ENCODE assay signal across 8 cellular contexts in genomic region chrX:152941328-152942111, GRCh38. TPM values are rescaled to one million over a fixed set of nuclear protein-coding genes. Genes with fewer than 3 reads are reported as not detected.
DNase-seq lines count a peak whose midpoint lies in the region; ATAC-seq and TF ChIP-seq lines count a peak whose summit lies in the region.

No MANE protein-coding gene starts in this region.

- POLR2A ChIA-PET in CD8-positive, alpha-beta memory T cell (lab: Charles Lee) = interaction anchor here (0.7 to 1.2 kb wide), 6 partner anchors 17 to 1003 kb away, joined by 3 to 7 read pairs (median 5); partner anchors contain the start of genes RENBP and ZNF275
- POLR2A ChIA-PET in activated CD4-positive, alpha-beta memory T cell treated with anti-CD3 and anti-CD28 coated beads, Interleukin-2, amount 10 ng/mL, durations not matched to agents 7 days and 5 days (lab: Charles Lee) = interaction anchor here (0.6 to 1.8 kb wide), 9 partner anchors 9 to 565 kb away, joined by 3 to 7 read pairs (median 4); no protein-coding TSS in a partner anchor

- H3K27me3 Mint-ChIP-seq in CD8-positive, alpha-beta memory T cell = peaks cover 0 to 4% of the 10 kb centered on the region in 2 donors
- no peaks in the 10 kb centered on the region for H3K27me3 Mint-ChIP-seq in activated CD4-positive, alpha-beta memory T cell treated with anti-CD3 and anti-CD28 coated beads, Interleukin-2, amount 10 ng/mL, durations not matched to agents 7 days and 5 days

- H3K9me3 ChIP-seq in CD8-positive, alpha-beta memory T cell (ENCODE audit: low read length) = no peaks in the 10 kb centered on the region
- H3K9me3 ChIP-seq in duodenal mucosa (ENCODE audit: control insufficient read depth in 1 of 2, low read length in 2 of 2) = no peaks in the 10 kb centered on the region

- H3K9ac ChIP-seq in duodenal mucosa (ENCODE audit: low read depth in 1 of 2, low read length in 2 of 2) = peak overlapping the region; percentile 63 to 74

- peaks cover 8% of the 10 kb centered on the region for H3K4me1 ChIP-seq in CD8-positive, alpha-beta memory T cell (ENCODE audit: insufficient read depth, low read length)
- peaks cover 0 to 4% of the 10 kb centered on the region in 2 donors for H3K4me1 ChIP-seq in duodenal mucosa (ENCODE audit: control insufficient read depth in 1 of 2, insufficient read depth in 2 of 2, low read length in 2 of 2)

- no peaks in the 10 kb centered on the region for H3K36me3 ChIP-seq in CD8-positive, alpha-beta memory T cell (ENCODE audit: insufficient read depth, low read length)
- no peaks in the 10 kb centered on the region for H3K36me3 ChIP-seq in duodenal mucosa (ENCODE audit: control insufficient read depth in 1 of 2, insufficient read depth in 2 of 2, low read length in 2 of 2)

- DNase-seq in CD8-positive, alpha-beta memory T cell = peak; percentile 82 to 93 (median 89)
- DNase-seq in NCI-H774 (lab: John Stamatoyannopoulos, UW) (peak; percentile 95), lower leg skin (ENCODE audit: low spot score in 2 of 2) (peak; percentile 84 to 97)
- peak; percentile 92 for DNase-seq in activated CD4-positive, alpha-beta memory T cell treated with anti-CD3 and anti-CD28 coated beads, Interleukin-2, amount 10 ng/mL, durations not matched to agents 7 days and 5 days
- peak; percentile 78 to 82 for DNase-seq in stimulated activated CD4-positive, alpha-beta T cell treated with anti-CD3 and anti-CD28 coated beads, Interleukin-4, amount 100 ng/mL, for 48 hours (ENCODE audit: low read depth in 2 of 2)

- peak in 1 of 3 donors; percentile 55 for TF ChIP-seq CTCF in lower leg skin (IDR thresholded peaks at IDR 0.05)

- CTCF ChIA-PET in CD8-positive, alpha-beta memory T cell (lab: Charles Lee) = interaction anchor here (0.7 to 2.4 kb wide), 19 partner anchors 11 to 725 kb away, joined by 3 to 19 read pairs (median 4); partner anchors contain the start of gene HAUS7
- CTCF ChIA-PET in activated CD4-positive, alpha-beta memory T cell treated with anti-CD3 and anti-CD28 coated beads, Interleukin-2, amount 10 ng/mL, durations not matched to agents 7 days and 5 days (lab: Charles Lee) = interaction anchor here (0.8 to 3.4 kb wide), 18 partner anchors 9 to 727 kb away, joined by 3 to 23 read pairs (median 6); partner anchors contain the start of gene HAUS7

- no peak for TF ChIP-seq POLR2A in lower leg skin (IDR thresholded peaks at IDR 0.05)

- H3K4me3 ChIP-seq in CD8-positive, alpha-beta memory T cell (ENCODE audit: low read length) = peak overlapping the region; percentile 59
- H3K4me3 ChIP-seq in duodenal mucosa (ENCODE audit: low read depth in 1 of 2, low read length in 2 of 2) (peak overlapping the region; percentile 74 to 81), lower leg skin (ENCODE audit: low read depth, poor library complexity, severe bottlenecking) (no peak overlapping the region)

- no peaks in the 10 kb centered on the region for H3K27me3 ChIP-seq in CD8-positive, alpha-beta memory T cell (ENCODE audit: insufficient read depth, low read length, poor library complexity, severe bottlenecking)
- no peaks in the 10 kb centered on the region for H3K27me3 ChIP-seq in duodenal mucosa (ENCODE audit: control insufficient read depth in 1 of 2, insufficient read depth in 2 of 2, low read length in 2 of 2)

- ATAC-seq in GM19452 (IDR thresholded peaks at IDR 0.05; ENCODE audit: unreplicated experiment) (peak; percentile 98), HG03575 (IDR thresholded peaks at IDR 0.05; ENCODE audit: extremely low read depth, insufficient number of reproducible peaks, low FRiP score, unreplicated experiment) (peak; percentile 46)

- intact Hi-C loops in lower leg skin (cut with DNase I; ENCODE audit: low total_unique reads) = no loop called here

- H3K4me1 Mint-ChIP-seq in CD8-positive, alpha-beta memory T cell = peaks cover 6 to 9% (median 9%) of the 10 kb centered on the region in 3 donors
- peaks cover 12% of the 10 kb centered on the region for H3K4me1 Mint-ChIP-seq in activated CD4-positive, alpha-beta memory T cell treated with anti-CD3 and anti-CD28 coated beads, Interleukin-2, amount 10 ng/mL, durations not matched to agents 7 days and 5 days

- peaks cover 0 to 5% (median 0%) of the 10 kb centered on the region in 3 donors for H3K36me3 Mint-ChIP-seq in CD8-positive, alpha-beta memory T cell
- no peaks in the 10 kb centered on the region for H3K36me3 Mint-ChIP-seq in activated CD4-positive, alpha-beta memory T cell treated with anti-CD3 and anti-CD28 coated beads, Interleukin-2, amount 10 ng/mL, durations not matched to agents 7 days and 5 days (ENCODE audit: low read depth)

- WGBS in lower leg skin, 2 donors = 0 to 31% methylated on average over 12 to 68 of the region's 71 CpGs

- peak overlapping the region; percentile 76 to 89 (median 85) for H3K4me3 Mint-ChIP-seq in CD8-positive, alpha-beta memory T cell
- H3K4me3 Mint-ChIP-seq in activated CD4-positive, alpha-beta memory T cell treated with anti-CD3 and anti-CD28 coated beads, Interleukin-2, amount 10 ng/mL, durations not matched to agents 7 days and 5 days = peak overlapping the region; percentile 82

- no peaks in the 10 kb centered on the region for H3K9me3 Mint-ChIP-seq in CD8-positive, alpha-beta memory T cell
- H3K9me3 Mint-ChIP-seq in activated CD4-positive, alpha-beta memory T cell treated with anti-CD3 and anti-CD28 coated beads, Interleukin-2, amount 10 ng/mL, durations not matched to agents 7 days and 5 days = no peaks in the 10 kb centered on the region

- peak overlapping the region; percentile 9 for H3K27ac ChIP-seq in CD8-positive, alpha-beta memory T cell (ENCODE audit: low read depth, low read length)
- no peak overlapping the region for H3K27ac ChIP-seq in duodenal mucosa (ENCODE audit: low read depth, low read length)

- peak overlapping the region; percentile 64 to 88 (median 84) for H3K27ac Mint-ChIP-seq in CD8-positive, alpha-beta memory T cell
- peak overlapping the region; percentile 65 for H3K27ac Mint-ChIP-seq in activated CD4-positive, alpha-beta memory T cell treated with anti-CD3 and anti-CD28 coated beads, Interleukin-2, amount 10 ng/mL, durations not matched to agents 7 days and 5 days

RNA-seq across cellular contexts. Expression of gene ZNF185, which starts 43.7 kb away (rescaled TPM):
- total RNA-seq in CD8-positive, alpha-beta memory T cell = under 1 TPM; 0.82 to 0.96 TPM
- 2.3 TPM for polyA plus RNA-seq in CD8-positive, alpha-beta memory T cell
- total RNA-seq in activated CD4-positive, alpha-beta memory T cell treated with anti-CD3 and anti-CD28 coated beads, Interleukin-2, amount 10 ng/mL, durations not matched to agents 7 days and 5 days = under 1 TPM; 0.75 to 0.88 TPM
- total RNA-seq in lower leg skin = 10 to 100 TPM; 58.8 to 77.1 (median 72.1) TPM

RNA-seq across cellular contexts. Expression of gene PNMA5, which starts 52.4 kb away (rescaled TPM):
- not detected for total RNA-seq in CD8-positive, alpha-beta memory T cell
- not detected for polyA plus RNA-seq in CD8-positive, alpha-beta memory T cell
- total RNA-seq in activated CD4-positive, alpha-beta memory T cell treated with anti-CD3 and anti-CD28 coated beads, Interleukin-2, amount 10 ng/mL, durations not matched to agents 7 days and 5 days = under 1 TPM; 0.23 to 0.33 TPM
- total RNA-seq in lower leg skin = not detected

Comparison
In these comparisons a context has a peak if more than half of its experiments do, and no peak if none do; other contexts are left out.
1. RNA of gene ZNF185, which starts 43.7 kb away (total RNA-seq): 58.8 to 77.1 TPM in lower leg skin; 0.82 to 0.96 TPM in CD8-positive, alpha-beta memory T cell and 0.75 to 0.88 TPM in activated CD4-positive, alpha-beta memory T cell treated with anti-CD3 and anti-CD28 coated beads, Interleukin-2, amount 10 ng/mL, durations not matched to agents 7 days and 5 days; every median in the first group is over 10 times any median in the second.
2. Peak in every context shown above with its lines, with median percentiles within 50 percentile points of each other: DNase-seq.